In genomic region chr1:159942700-159943640, GRCh38 we compare ENCODE assay signal across 1 cellular context.
TF ChIP-seq lines count a peak whose summit lies in the region.

No MANE protein-coding gene starts in this region.

TF ChIP-seq in H1, 55 proteins besides CTCF, POLR2A, EP300 and RAD21:
- TF ChIP-seq GABPA (IDR thresholded peaks at IDR 0.05; ENCODE audit: borderline replicate concordance, insufficient read depth, low read length) = no peak
- TF ChIP-seq CREB1 (IDR thresholded peaks at IDR 0.05) = no peak
- no peak for TF ChIP-seq GTF2F1 (IDR thresholded peaks at IDR 0.05; ENCODE audit: borderline replicate concordance, low read depth, low read length)
- TF ChIP-seq PHF8 (conservative IDR thresholded peaks at IDR 0.05; ENCODE audit: low read depth, low read length) = no peak
- no peak for TF ChIP-seq HDAC2 (IDR thresholded peaks at IDR 0.05; ENCODE audit: borderline replicate concordance in 1 of 2, low read depth in 2 of 2, low read length in 2 of 2)
